In genomic region chr1:73617145-73617544, GRCh38 we compare ENCODE assay signal across 8 cellular contexts.
"Had no signal": no experiment of that assay in that cellular context is flagged by ENCODE, and none has a peak within 500 bp of the region (broad histone marks: within the 10 kb centered on the region; RNA-seq: fewer than 3 reads in every experiment).

No MANE protein-coding gene starts in this region.

- H2AFZ ChIP-seq: GM23248 had no signal

- H3K9me3 ChIP-seq: HAP-1 had no signal

- H3K27ac ChIP-seq: GM23248 had no signal

- H3K4me1 ChIP-seq: HAP-1 had no signal

- ATAC-seq: HCT116, K562 had no signal

- H3K27ac Mint-ChIP-seq: HFFc6 had no signal

- H3K36me3 ChIP-seq: HAP-1 had no signal

- H3K4me3 ChIP-seq: GM23248, HAP-1, K562 had no signal

- H3K9ac ChIP-seq: GM23248 had no signal

- H3K4me3 Mint-ChIP-seq: HFFc6 had no signal

- DNase-seq: GM23248, GOT3, H7, HFFc6, IMR-90 had no signal
